In genomic region chr19:15251010-15251748, GRCh38 we compare ENCODE assay signal across 8 cellular contexts. TPM values are rescaled to one million over a fixed set of nuclear protein-coding genes. Genes with fewer than 3 reads are reported as not detected.
DNase-seq lines count a peak whose midpoint lies in the region; FAIRE-seq and TF ChIP-seq lines count a peak whose summit lies in the region.

No MANE protein-coding gene starts in this region.

- intact Hi-C loops in breast epithelium (cut with DNase I; ENCODE audit: low total_unique reads): no loop called here
- intact Hi-C loops in kidney (cut with DNase I): no loop called here
- intact Hi-C loops in spleen (cut with DNase I; ENCODE audit: low total_unique reads): no loop called here
- intact Hi-C loops in activated naive CD4-positive, alpha-beta T cell treated with anti-CD3 and anti-CD28 coated beads for 36 hours (cut with micrococcal nuclease): no loop called here

- H2AFZ ChIP-seq in GM23248: no peak overlapping the region

- CTCF ChIA-PET in activated naive CD4-positive, alpha-beta T cell treated with anti-CD3 and anti-CD28 coated beads for 36 hours (lab: Charles Lee): interaction anchor here (0.9 to 1.4 kb wide), 3 partner anchors 8 to 73 kb away, joined by 3 to 4 read pairs (median 3); no protein-coding TSS in a partner anchor

- 5 to 6% methylated on average over 21 of the region's 24 CpGs for WGBS in GM23248 (ENCODE audit: low coverage in 1 of 2, low lambda C conversion rate in 2 of 2, missing lambda C conversion rate in 2 of 2), 2 experiments
- 76 to 86% (median 80%) methylated on average over 11 to 24 of the region's 24 CpGs for WGBS in spleen, 5 donors

- peak overlapping the region; percentile 32 for H3K4me3 ChIP-seq in GM23248
- H3K4me3 ChIP-seq in breast epithelium: peak overlapping the region in 2 of 3 donors; percentile 5 to 51
- H3K4me3 ChIP-seq in kidney (ENCODE audit: low read length in 2 of 2): peak overlapping the region in 1 of 2 donors; percentile 5
- H3K4me3 ChIP-seq in spleen: no peak overlapping the region

- peaks cover 37% of the 10 kb centered on the region for H3K36me3 Mint-ChIP-seq in activated naive CD4-positive, alpha-beta T cell treated with anti-CD3 and anti-CD28 coated beads for 36 hours (ENCODE audit: low read depth)

- no peaks in the 10 kb centered on the region for H3K9me2 ChIP-seq in GM23248 (ENCODE audit: insufficient read depth)

- in situ Hi-C loops in GM23248 (cut with MboI): loop anchor here (10.0 kb wide), 1 partner anchor 66 kb away; no protein-coding TSS in a partner anchor

- TF ChIP-seq CTCF in breast epithelium (IDR thresholded peaks at IDR 0.05) (no peak), kidney (IDR thresholded peaks at IDR 0.05; ENCODE audit: borderline replicate concordance, extremely low read depth, insufficient read depth) (no peak), spleen (IDR thresholded peaks at IDR 0.05 in 8 of 11, conservative IDR thresholded peaks at IDR 0.05 in 3 of 11) (no peak)

- H3K27ac ChIP-seq in GM23248: peak overlapping the region; percentile 100
- H3K27ac ChIP-seq in breast epithelium: peak overlapping the region; percentile 81 to 88
- H3K27ac ChIP-seq in kidney (ENCODE audit: low read depth in 2 of 2, low read length in 2 of 2): peak overlapping the region; percentile 92 to 94
- H3K27ac ChIP-seq in spleen: peak overlapping the region; percentile 42 to 82 (median 78)

- H3K4me2 ChIP-seq in GM23248 (ENCODE audit: unreplicated experiment): peak overlapping the region; percentile 79

- no peak for TF ChIP-seq POLR2A in breast epithelium (IDR thresholded peaks at IDR 0.05)
- no peak for TF ChIP-seq POLR2A in spleen (IDR thresholded peaks at IDR 0.05)

- no peak overlapping the region for H3K4me3 Mint-ChIP-seq in activated naive CD4-positive, alpha-beta T cell treated with anti-CD3 and anti-CD28 coated beads for 36 hours

- no peaks in the 10 kb centered on the region for H3K4me1 Mint-ChIP-seq in activated naive CD4-positive, alpha-beta T cell treated with anti-CD3 and anti-CD28 coated beads for 36 hours (ENCODE audit: low read depth)

- peaks cover 25% of the 10 kb centered on the region; the same call in 1 of the 2 replicates for H3K36me3 ChIP-seq in GM23248 (ENCODE audit: low read depth)
- H3K36me3 ChIP-seq in breast epithelium: peaks cover 4% of the 10 kb centered on the region
- H3K36me3 ChIP-seq in kidney (ENCODE audit: control insufficient read depth in 1 of 2, insufficient read depth in 2 of 2, low read length in 2 of 2): peaks cover 47 to 62% of the 10 kb centered on the region in 2 donors
- H3K36me3 ChIP-seq in spleen: peaks cover 4 to 100% (median 87%) of the 10 kb centered on the region in 6 donors

- H3K9me3 ChIP-seq in GM23248 (ENCODE audit: low read depth) (no peaks in the 10 kb centered on the region), breast epithelium (no peaks in the 10 kb centered on the region), kidney (ENCODE audit: control insufficient read depth in 1 of 2, low read length in 2 of 2) (no peaks in the 10 kb centered on the region), spleen (no peaks in the 10 kb centered on the region)

- peaks cover 44% of the 10 kb centered on the region for H3F3A ChIP-seq in GM23248 (ENCODE audit: insufficient read depth)

- no peak for FAIRE-seq in kidney (lab: Jason Lieb, UNC)

- H3K4me1 ChIP-seq in GM23248 (ENCODE audit: insufficient read depth): peaks cover 41% of the 10 kb centered on the region
- peaks cover 36 to 39% of the 10 kb centered on the region in 2 donors for H3K4me1 ChIP-seq in breast epithelium
- peaks cover 27 to 50% of the 10 kb centered on the region in 2 donors for H3K4me1 ChIP-seq in kidney (ENCODE audit: control insufficient read depth in 1 of 2, insufficient read depth in 1 of 2, low read depth in 1 of 2, low read length in 2 of 2)
- H3K4me1 ChIP-seq in spleen: peaks cover 3 to 86% (median 51%) of the 10 kb centered on the region in 6 donors

- H3K27ac Mint-ChIP-seq in activated naive CD4-positive, alpha-beta T cell treated with anti-CD3 and anti-CD28 coated beads for 36 hours: no peak overlapping the region

- H3K27me3 Mint-ChIP-seq in activated naive CD4-positive, alpha-beta T cell treated with anti-CD3 and anti-CD28 coated beads for 36 hours (ENCODE audit: low read depth): no peaks in the 10 kb centered on the region

- no peaks in the 10 kb centered on the region for H3K9me3 Mint-ChIP-seq in activated naive CD4-positive, alpha-beta T cell treated with anti-CD3 and anti-CD28 coated beads for 36 hours

- H4K20me1 ChIP-seq in GM23248 (ENCODE audit: insufficient read depth): no peaks in the 10 kb centered on the region

- peaks cover 67% of the 10 kb centered on the region for H3K79me2 ChIP-seq in GM23248 (ENCODE audit: insufficient read depth)

- DNase-seq in GM23248 (peak; percentile 81), breast epithelium (ENCODE audit: low spot score in 2 of 2) (no peak), kidney (peak; percentile 89), spleen (no peak), AG08396 (ENCODE audit: low spot score) (no peak)
- no peak for DNase-seq in activated CD4-positive, alpha-beta T cell treated with anti-CD3 and anti-CD28 coated beads, Interleukin-2, amount 50 U/mL, for 48 hours
- no peak for DNase-seq in activated naive CD4-positive, alpha-beta T cell treated with anti-CD3 and anti-CD28 coated beads for 36 hours
- DNase-seq in activated CD4-positive, CD25-positive, alpha-beta regulatory T cell treated with anti-CD3 and anti-CD28 coated beads, Interleukin-2, amount 50 U/mL, for 72 hours: no peak

- peak overlapping the region; percentile 95 for H3K9ac ChIP-seq in GM23248
- no peak overlapping the region for H3K9ac ChIP-seq in kidney (ENCODE audit: low read length in 2 of 2)

- H3K27me3 ChIP-seq in GM23248 (replicated peaks; ENCODE audit: insufficient read depth) (no peaks in the 10 kb centered on the region), breast epithelium (no peaks in the 10 kb centered on the region), spleen (replicated peaks in 1 of 7) (no peaks in the 10 kb centered on the region)

RNA-seq across cellular contexts. Expression of gene EPHX3, which starts 18.9 kb away (rescaled TPM):
- not detected in 2 replicates for total RNA-seq in GM23248 (2014; rRNA removed; shearing (Covaris generic))
- polyA plus RNA-seq in GM23248 (2016; fragmentation: Nextera tagmentation; extraction: Ambion mirVana) (not detected in 2 replicates), kidney (ENCODE audit: insufficient read depth, low read depth, low replicate concordance) (3.5 TPM), spleen (under 1 TPM; 0.13 to 0.67 (median 0.59) TPM)
- total RNA-seq in breast epithelium (under 1 TPM in 1 of 3 donors, not detected in 2; 0.29 TPM), kidney (2.0 TPM), spleen (1 to 10 TPM; 1.6 to 6.6 (median 3.8) TPM)
- total RNA-seq in activated naive CD4-positive, alpha-beta T cell treated with anti-CD3 and anti-CD28 coated beads for 36 hours: not detected

RNA-seq across cellular contexts. Expression of gene NOTCH3, which starts 50.4 kb away (rescaled TPM):
- 66.1 and 66.9 TPM in 2 replicates for total RNA-seq in GM23248 (2014; rRNA removed; shearing (Covaris generic))
- polyA plus RNA-seq in GM23248 (2016; fragmentation: Nextera tagmentation; extraction: Ambion mirVana): 15.4 and 16.0 TPM in 2 replicates
- total RNA-seq in breast epithelium: 10 to 100 TPM; 22.0 to 36.4 (median 22.7) TPM
- total RNA-seq in kidney: 92.3 TPM
- 15.1 TPM for polyA plus RNA-seq in kidney (ENCODE audit: insufficient read depth, low read depth, low replicate concordance)
- total RNA-seq in spleen: 10 to 100 TPM; 52.1 to 94.9 (median 62.6) TPM
- polyA plus RNA-seq in spleen: 1 to 10 TPM; 1.4 to 5.9 (median 2.5) TPM
- total RNA-seq in activated naive CD4-positive, alpha-beta T cell treated with anti-CD3 and anti-CD28 coated beads for 36 hours: not detected

Comparison
In these comparisons a context has a peak if more than half of its experiments do, and no peak if none do; other contexts are left out.
1. DNase-seq: peak in GM23248 (single experiment) and kidney (single experiment); none in breast epithelium (0 of 2), spleen (single experiment), activated CD4-positive, alpha-beta T cell treated with anti-CD3 and anti-CD28 coated beads, Interleukin-2, amount 50 U/mL, for 48 hours (0 of 2), AG08396 (single experiment), activated naive CD4-positive, alpha-beta T cell treated with anti-CD3 and anti-CD28 coated beads for 36 hours (single experiment) and activated CD4-positive, CD25-positive, alpha-beta regulatory T cell treated with anti-CD3 and anti-CD28 coated beads, Interleukin-2, amount 50 U/mL, for 72 hours (single experiment).
2. H3K4me3 ChIP-seq: peak in GM23248 (single experiment) and breast epithelium (2 of 3); none in spleen (0 of 8).
3. RNA of gene NOTCH3, which starts 50.4 kb away (total RNA-seq): 92.3 TPM in kidney (single experiment), 66.1 to 66.9 TPM in GM23248, 52.1 to 94.9 TPM in spleen and 22.0 to 36.4 TPM in breast epithelium; not detected in activated naive CD4-positive, alpha-beta T cell treated with anti-CD3 and anti-CD28 coated beads for 36 hours; every median in the first group is over 10 times any median in the second.
4. Peak in every context shown above with its lines, with median percentiles within 50 percentile points of each other: H3K27ac ChIP-seq.